In genomic region chr11:62652156-62653006, GRCh38 we compare ENCODE assay signal across 2 cellular contexts.
TF ChIP-seq lines count a peak whose summit lies in the region.

No MANE protein-coding gene starts in this region.

TF ChIP-seq in SK-N-SH, 30 proteins besides CTCF, POLR2A, EP300 and RAD21 (continued from another document):
- no peak for TF ChIP-seq REST (IDR thresholded peaks at IDR 0.05; ENCODE audit: low read depth, low read length)
- no peak for TF ChIP-seq FOXM1 (IDR thresholded peaks at IDR 0.05; ENCODE audit: low read depth)
- no peak for TF ChIP-seq USF2 (IDR thresholded peaks at IDR 0.05; ENCODE audit: borderline replicate concordance, low read depth, low read length)

TF ChIP-seq in SK-N-SH treated with all-trans-retinoic acid at 6 μM for 48 hours, 23 proteins besides CTCF, POLR2A, EP300 and RAD21 (continued from another document):
- TF ChIP-seq ZFP30 (CRISPR knock-in tag; IDR thresholded peaks at IDR 0.05) (no peak), ARNTL (CRISPR knock-in tag; IDR thresholded peaks at IDR 0.05; ENCODE audit: borderline replicate concordance, low read depth) (no peak), ZFP3 (CRISPR knock-in tag; IDR thresholded peaks at IDR 0.05) (no peak), POU6F1 (CRISPR knock-in tag; IDR thresholded peaks at IDR 0.05; ENCODE audit: borderline replicate concordance, low read depth) (no peak), TCF4 (CRISPR knock-in tag; IDR thresholded peaks at IDR 0.05; ENCODE audit: borderline replicate concordance) (no peak), CSRNP3 (CRISPR knock-in tag; IDR thresholded peaks at IDR 0.05) (no peak)
